26 cellular contexts compared by ENCODE assay signal in genomic region chr11:70731670-70732492, GRCh38.
DNase-seq lines count a peak whose midpoint lies in the region; ATAC-seq, FAIRE-seq and TF ChIP-seq lines count a peak whose summit lies in the region.
"Had no signal": no experiment of that assay in that cellular context is flagged by ENCODE, and none has a peak within 500 bp of the region (broad histone marks: within the 10 kb centered on the region; RNA-seq: fewer than 3 reads in every experiment).

No MANE protein-coding gene starts in this region.

- no TSS peak for BruUV-seq in HepG2 (replicated peaks; lab: Mats Ljungman, UMichigan)

- no peaks in the 10 kb centered on the region for H3K36me3 Mint-ChIP-seq in neural progenitor cell
- H3K36me3 Mint-ChIP-seq: CD8-positive, alpha-beta T cell had no signal

- H3K4me1 ChIP-seq in HepG2 (ENCODE audit: insufficient read depth, low read length): no peaks in the 10 kb centered on the region
- peaks cover 15% of the 10 kb centered on the region for H3K4me1 ChIP-seq in neural progenitor cell
- H3K4me1 ChIP-seq in esophagus squamous epithelium: no peaks in the 10 kb centered on the region
- H3K4me1 ChIP-seq: Peyer's patch, SJSA1 had no signal

- H3K27me3 ChIP-seq in HepG2 (ENCODE audit: control insufficient read depth in 1 of 2, insufficient read depth in 2 of 2, low read length in 2 of 2): no peaks in the 10 kb centered on the region
- no peaks in the 10 kb centered on the region for H3K27me3 ChIP-seq in neural progenitor cell
- H3K27me3 ChIP-seq in esophagus squamous epithelium: no peaks in the 10 kb centered on the region
- H3K27me3 ChIP-seq: Peyer's patch, SJSA1 had no signal

- TF ChIP-seq POLR2A in HepG2 (IDR thresholded peaks at IDR 0.05; ENCODE audit: insufficient read depth in 1 of 2, low read depth in 2 of 2, low read length in 2 of 2): no peak
- TF ChIP-seq POLR2A in esophagus squamous epithelium (IDR thresholded peaks at IDR 0.05): no peak

- no peak for TF ChIP-seq CTCF in HepG2 (CRISPR knock-in tag; IDR thresholded peaks at IDR 0.05)
- no peak for TF ChIP-seq CTCF in neural progenitor cell (IDR thresholded peaks at IDR 0.05)
- no peak for TF ChIP-seq CTCF in esophagus squamous epithelium (IDR thresholded peaks at IDR 0.05)

- no peak overlapping the region for H3K4me3 Mint-ChIP-seq in neural progenitor cell
- H3K4me3 Mint-ChIP-seq: CD8-positive, alpha-beta T cell; GM23338 had no signal

- no peak for ATAC-seq in Right ventricle myocardium superior (ENCODE audit: poor library complexity)
- ATAC-seq in left cardiac atrium: no peak
- ATAC-seq in HepG2: no peak
- ATAC-seq in HG02870 (IDR thresholded peaks at IDR 0.05; ENCODE audit: unreplicated experiment): no peak
- ATAC-seq: CD8-positive, alpha-beta T cell had no signal

- H3K4me2 ChIP-seq in HepG2 (ENCODE audit: low read depth, low read length) (no peak overlapping the region), neural progenitor cell (no peak overlapping the region)
- H3K4me2 ChIP-seq: BLaER1 treated with 17β-estradiol and CSF1 and Interleukin-3, amounts not matched to agents 10 nM and 100 nM; GM23338 had no signal

- WGBS in HepG2 (ENCODE audit: low lambda C conversion rate): 95% methylated on average over 15 of the region's 15 CpGs
- 75 to 83% methylated on average over 12 to 15 of the region's 15 CpGs for WGBS in esophagus squamous epithelium, 2 donors

- peaks cover 10% of the 10 kb centered on the region for H3K27me3 Mint-ChIP-seq in neural progenitor cell (ENCODE audit: insufficient read depth, low read depth)

- no peak for TF ChIP-seq RAD21 in HepG2 (CRISPR knock-in tag; IDR thresholded peaks at IDR 0.05)

- peak overlapping the region; percentile 27 for H3K27ac Mint-ChIP-seq in neural progenitor cell
- H3K27ac Mint-ChIP-seq: CD8-positive, alpha-beta T cell; GM23338 had no signal

- DNase-seq in Right ventricle myocardium superior (peak; percentile 31), left cardiac atrium (no peak), HepG2 (ENCODE audit: low spot score) (no peak), neural progenitor cell (ENCODE audit: low spot score) (no peak), anterior cingulate cortex (lab: John Stamatoyannopoulos, UW) (no peak), esophagus squamous epithelium (lab: John Stamatoyannopoulos, UW) (no peak), NCI-H2029 (lab: John Stamatoyannopoulos, UW) (no peak)
- DNase-seq: 8988T; Calu3; CD8-positive, alpha-beta T cell; DMS153; HCEC 1CT; NCI-H1092 treated with DMSO at 0.1 percent for 48 hours; NCI-H146; NCI-H2029 treated with DMSO at 0.1 percent for 48 hours; NCI-H2171; NCI-H524 treated with DMSO at 0.1 percent for 48 hours; NCI-H82; Peyer's patch had no signal

- no peak overlapping the region for H3K4me3 ChIP-seq in HepG2 (replicated peaks in 1 of 3; ENCODE audit: insufficient read depth in 1 of 3, low read depth in 2 of 3, low read length in 3 of 3)
- no peak overlapping the region for H3K4me3 ChIP-seq in neural progenitor cell
- H3K4me3 ChIP-seq in esophagus squamous epithelium: no peak overlapping the region
- H3K4me3 ChIP-seq: BLaER1 treated with 17β-estradiol and CSF1 and Interleukin-3, amounts not matched to agents 10 nM and 100 nM; GM23338; Peyer's patch; SJSA1 had no signal

- H3K79me2 ChIP-seq in HepG2 (ENCODE audit: insufficient read depth, low read length) (no peaks in the 10 kb centered on the region), neural progenitor cell (ENCODE audit: low read depth) (no peaks in the 10 kb centered on the region)

- CTCF ChIA-PET in HepG2 (lab: Yijun Ruan, JAX; ENCODE audit: low intra/inter-chr PET ratio, low total read pairs): no interaction called here

- peaks cover 30% of the 10 kb centered on the region for H3K4me1 Mint-ChIP-seq in neural progenitor cell

- H3K9ac ChIP-seq in HepG2 (ENCODE audit: insufficient read depth, low read depth, low read length): no peak overlapping the region
- no peak overlapping the region for H3K9ac ChIP-seq in neural progenitor cell
- H3K9ac ChIP-seq: BLaER1 treated with 17β-estradiol and CSF1 and Interleukin-3, amounts not matched to agents 10 nM and 100 nM had no signal

- no peak overlapping the region for H2AFZ ChIP-seq in HepG2 (ENCODE audit: low read length)
- H2AFZ ChIP-seq in neural progenitor cell (replicated peaks): no peak overlapping the region
- H2AFZ ChIP-seq: GM23338 had no signal

- H4K20me1 ChIP-seq in HepG2 (ENCODE audit: insufficient read depth, low read length) (no peaks in the 10 kb centered on the region), neural progenitor cell (ENCODE audit: low read depth) (no peaks in the 10 kb centered on the region)

- FAIRE-seq in HepG2 (lab: Jason Lieb, UNC): no peak
- FAIRE-seq: G401.6, GM12892, GM18507 had no signal

- TF ChIP-seq EP300 in HepG2 (IDR thresholded peaks at IDR 0.05; ENCODE audit: low read depth in 2 of 2, low read length in 2 of 2) (no peak), HepG2 (CRISPR knock-in tag; IDR thresholded peaks at IDR 0.05; ENCODE audit: borderline replicate concordance) (no peak)

- intact Hi-C loops in Right ventricle myocardium superior (cut with DNase I) (no loop called here), left cardiac atrium (cut with DNase I) (no loop called here), HepG2 (cut with micrococcal nuclease; ENCODE audit: unreplicated experiment) (no loop called here), esophagus squamous epithelium (cut with DNase I) (no loop called here)

- peaks cover 2% of the 10 kb centered on the region for H3K9me3 Mint-ChIP-seq in neural progenitor cell
- H3K9me3 Mint-ChIP-seq: GM23338 had no signal

- in situ Hi-C loops in HepG2 (cut with HindIII; ENCODE audit: extremely low pct_ligation_motif_present, low pct_unique_long_range_greater_than_20kb): no loop called here

- POLR2A ChIA-PET in HepG2 (lab: Yijun Ruan, JAX): no interaction called here

- H3K36me3 ChIP-seq in HepG2 (replicated peaks in 1 of 2; ENCODE audit: control insufficient read depth in 1 of 2, insufficient read depth in 2 of 2, low read length in 2 of 2) (peaks cover 0 to 17% of the 10 kb centered on the region in 2 experiments; a peak in 1 of 5 replicates), neural progenitor cell (no peaks in the 10 kb centered on the region), esophagus squamous epithelium (no peaks in the 10 kb centered on the region)
- H3K36me3 ChIP-seq: BLaER1 treated with 17β-estradiol and CSF1 and Interleukin-3, amounts not matched to agents 10 nM and 100 nM; Peyer's patch; SJSA1 had no signal

- no peaks in the 10 kb centered on the region for H3F3A ChIP-seq in neural progenitor cell (ENCODE audit: low read depth)

- H3K27ac ChIP-seq in HepG2 (ENCODE audit: extremely low read length, insufficient read depth, low read length) (no peak overlapping the region), neural progenitor cell (no peak overlapping the region), esophagus squamous epithelium (no peak overlapping the region)
- H3K27ac ChIP-seq: BLaER1 treated with 17β-estradiol and CSF1 and Interleukin-3, amounts not matched to agents 10 nM and 100 nM; Peyer's patch; SJSA1 had no signal

- no peaks in the 10 kb centered on the region for H3K9me3 ChIP-seq in HepG2 (ENCODE audit: low read length)
- H3K9me3 ChIP-seq in neural progenitor cell (ENCODE audit: low read depth): no peaks in the 10 kb centered on the region
- no peaks in the 10 kb centered on the region for H3K9me3 ChIP-seq in esophagus squamous epithelium
- H3K9me3 ChIP-seq: Peyer's patch had no signal

TF ChIP-seq in HepG2, 621 proteins besides CTCF, POLR2A, EP300 and RAD21:
- TF ChIP-seq AGO2 (optimal IDR thresholded peaks at IDR 0.05; ENCODE audit: low read depth, low read length) (peak; percentile 18), RNF219 (CRISPR knock-in tag; IDR thresholded peaks at IDR 0.05) (no peak)
